2 cellular contexts compared by ENCODE assay signal in the genomic region with DNA sequence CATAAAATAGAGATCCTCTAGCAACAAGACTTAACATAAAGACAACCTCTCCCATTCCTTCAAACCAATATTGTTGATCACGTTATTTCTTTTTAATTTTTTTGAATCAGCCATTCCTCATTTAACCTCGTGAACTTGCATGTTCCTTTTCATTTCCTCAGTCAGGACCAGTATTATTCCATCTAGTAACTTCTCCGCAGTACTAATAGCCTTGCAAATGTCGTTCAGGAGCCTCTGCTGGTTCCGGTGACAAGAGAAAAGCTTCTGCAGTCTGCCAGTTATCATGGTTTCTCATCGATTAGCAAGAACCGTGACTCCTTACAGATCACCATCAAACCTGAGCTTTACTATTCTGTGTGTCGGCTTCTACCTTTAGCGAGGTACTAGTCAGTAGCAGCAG.
TF ChIP-seq lines count a peak whose summit lies in the region.

No MANE protein-coding gene starts in this region.

TF ChIP-seq in SK-N-SH, 30 proteins besides CTCF, POLR2A, EP300 and RAD21 (continued from another document):
- TF ChIP-seq, protein P1, sequence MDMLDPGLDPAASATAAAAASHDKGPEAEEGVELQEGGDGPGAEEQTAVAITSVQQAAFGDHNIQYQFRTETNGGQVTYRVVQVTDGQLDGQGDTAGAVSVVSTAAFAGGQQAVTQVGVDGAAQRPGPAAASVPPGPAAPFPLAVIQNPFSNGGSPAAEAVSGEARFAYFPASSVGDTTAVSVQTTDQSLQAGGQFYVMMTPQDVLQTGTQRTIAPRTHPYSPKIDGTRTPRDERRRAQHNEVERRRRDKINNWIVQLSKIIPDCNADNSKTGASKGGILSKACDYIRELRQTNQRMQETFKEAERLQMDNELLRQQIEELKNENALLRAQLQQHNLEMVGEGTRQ (IDR thresholded peaks at IDR 0.05; ENCODE audit: borderline replicate concordance, low read depth, low read length) = no peak
- TF ChIP-seq ELF1 (IDR thresholded peaks at IDR 0.05) = no peak
- no peak for TF ChIP-seq NRF1 (IDR thresholded peaks at IDR 0.05; ENCODE audit: low read depth, low read length)
- TF ChIP-seq, protein P2, sequence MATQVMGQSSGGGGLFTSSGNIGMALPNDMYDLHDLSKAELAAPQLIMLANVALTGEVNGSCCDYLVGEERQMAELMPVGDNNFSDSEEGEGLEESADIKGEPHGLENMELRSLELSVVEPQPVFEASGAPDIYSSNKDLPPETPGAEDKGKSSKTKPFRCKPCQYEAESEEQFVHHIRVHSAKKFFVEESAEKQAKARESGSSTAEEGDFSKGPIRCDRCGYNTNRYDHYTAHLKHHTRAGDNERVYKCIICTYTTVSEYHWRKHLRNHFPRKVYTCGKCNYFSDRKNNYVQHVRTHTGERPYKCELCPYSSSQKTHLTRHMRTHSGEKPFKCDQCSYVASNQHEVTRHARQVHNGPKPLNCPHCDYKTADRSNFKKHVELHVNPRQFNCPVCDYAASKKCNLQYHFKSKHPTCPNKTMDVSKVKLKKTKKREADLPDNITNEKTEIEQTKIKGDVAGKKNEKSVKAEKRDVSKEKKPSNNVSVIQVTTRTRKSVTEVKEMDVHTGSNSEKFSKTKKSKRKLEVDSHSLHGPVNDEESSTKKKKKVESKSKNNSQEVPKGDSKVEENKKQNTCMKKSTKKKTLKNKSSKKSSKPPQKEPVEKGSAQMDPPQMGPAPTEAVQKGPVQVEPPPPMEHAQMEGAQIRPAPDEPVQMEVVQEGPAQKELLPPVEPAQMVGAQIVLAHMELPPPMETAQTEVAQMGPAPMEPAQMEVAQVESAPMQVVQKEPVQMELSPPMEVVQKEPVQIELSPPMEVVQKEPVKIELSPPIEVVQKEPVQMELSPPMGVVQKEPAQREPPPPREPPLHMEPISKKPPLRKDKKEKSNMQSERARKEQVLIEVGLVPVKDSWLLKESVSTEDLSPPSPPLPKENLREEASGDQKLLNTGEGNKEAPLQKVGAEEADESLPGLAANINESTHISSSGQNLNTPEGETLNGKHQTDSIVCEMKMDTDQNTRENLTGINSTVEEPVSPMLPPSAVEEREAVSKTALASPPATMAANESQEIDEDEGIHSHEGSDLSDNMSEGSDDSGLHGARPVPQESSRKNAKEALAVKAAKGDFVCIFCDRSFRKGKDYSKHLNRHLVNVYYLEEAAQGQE (IDR thresholded peaks at IDR 0.05; ENCODE audit: low read depth, low read length) = no peak
- no peak for TF ChIP-seq POLR2AphosphoS5 (IDR thresholded peaks at IDR 0.05; ENCODE audit: low read depth, low read length)
- TF ChIP-seq RCOR1 (IDR thresholded peaks at IDR 0.05; ENCODE audit: low read length) = no peak
- TF ChIP-seq, protein P3, sequence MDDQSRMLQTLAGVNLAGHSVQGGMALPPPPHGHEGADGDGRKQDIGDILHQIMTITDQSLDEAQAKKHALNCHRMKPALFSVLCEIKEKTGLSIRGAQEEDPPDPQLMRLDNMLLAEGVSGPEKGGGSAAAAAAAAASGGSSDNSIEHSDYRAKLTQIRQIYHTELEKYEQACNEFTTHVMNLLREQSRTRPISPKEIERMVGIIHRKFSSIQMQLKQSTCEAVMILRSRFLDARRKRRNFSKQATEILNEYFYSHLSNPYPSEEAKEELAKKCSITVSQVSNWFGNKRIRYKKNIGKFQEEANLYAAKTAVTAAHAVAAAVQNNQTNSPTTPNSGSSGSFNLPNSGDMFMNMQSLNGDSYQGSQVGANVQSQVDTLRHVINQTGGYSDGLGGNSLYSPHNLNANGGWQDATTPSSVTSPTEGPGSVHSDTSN (IDR thresholded peaks at IDR 0.05) = no peak
- TF ChIP-seq JUND (IDR thresholded peaks at IDR 0.05) = no peak
- TF ChIP-seq FOXM1 (IDR thresholded peaks at IDR 0.05; ENCODE audit: low read depth) = no peak
- TF ChIP-seq, protein P4, sequence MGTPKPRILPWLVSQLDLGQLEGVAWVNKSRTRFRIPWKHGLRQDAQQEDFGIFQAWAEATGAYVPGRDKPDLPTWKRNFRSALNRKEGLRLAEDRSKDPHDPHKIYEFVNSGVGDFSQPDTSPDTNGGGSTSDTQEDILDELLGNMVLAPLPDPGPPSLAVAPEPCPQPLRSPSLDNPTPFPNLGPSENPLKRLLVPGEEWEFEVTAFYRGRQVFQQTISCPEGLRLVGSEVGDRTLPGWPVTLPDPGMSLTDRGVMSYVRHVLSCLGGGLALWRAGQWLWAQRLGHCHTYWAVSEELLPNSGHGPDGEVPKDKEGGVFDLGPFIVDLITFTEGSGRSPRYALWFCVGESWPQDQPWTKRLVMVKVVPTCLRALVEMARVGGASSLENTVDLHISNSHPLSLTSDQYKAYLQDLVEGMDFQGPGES (IDR thresholded peaks at IDR 0.05; ENCODE audit: low read depth, low read length) = no peak

TF ChIP-seq in SK-N-SH treated with all-trans-retinoic acid at 6 μM for 48 hours, 23 proteins besides CTCF, POLR2A, EP300 and RAD21 (continued from another document):
- TF ChIP-seq SNAI2 (CRISPR knock-in tag; IDR thresholded peaks at IDR 0.05) (no peak), ZNF8 (CRISPR knock-in tag; IDR thresholded peaks at IDR 0.05) (no peak), GLIS3 (CRISPR knock-in tag; IDR thresholded peaks at IDR 0.05) (no peak), ZFP3 (CRISPR knock-in tag; IDR thresholded peaks at IDR 0.05) (no peak), TCF4 (CRISPR knock-in tag; IDR thresholded peaks at IDR 0.05; ENCODE audit: borderline replicate concordance) (no peak), PPARA (CRISPR knock-in tag; IDR thresholded peaks at IDR 0.05; ENCODE audit: borderline replicate concordance) (no peak), BACH2 (CRISPR knock-in tag; IDR thresholded peaks at IDR 0.05; ENCODE audit: borderline replicate concordance) (no peak), ZFP30 (CRISPR knock-in tag; IDR thresholded peaks at IDR 0.05) (no peak), CSDC2 (CRISPR knock-in tag; IDR thresholded peaks at IDR 0.05) (no peak), RARB (CRISPR knock-in tag; IDR thresholded peaks at IDR 0.05) (no peak), ARNTL (CRISPR knock-in tag; IDR thresholded peaks at IDR 0.05; ENCODE audit: borderline replicate concordance, low read depth) (no peak)
- TF ChIP-seq, protein P5, sequence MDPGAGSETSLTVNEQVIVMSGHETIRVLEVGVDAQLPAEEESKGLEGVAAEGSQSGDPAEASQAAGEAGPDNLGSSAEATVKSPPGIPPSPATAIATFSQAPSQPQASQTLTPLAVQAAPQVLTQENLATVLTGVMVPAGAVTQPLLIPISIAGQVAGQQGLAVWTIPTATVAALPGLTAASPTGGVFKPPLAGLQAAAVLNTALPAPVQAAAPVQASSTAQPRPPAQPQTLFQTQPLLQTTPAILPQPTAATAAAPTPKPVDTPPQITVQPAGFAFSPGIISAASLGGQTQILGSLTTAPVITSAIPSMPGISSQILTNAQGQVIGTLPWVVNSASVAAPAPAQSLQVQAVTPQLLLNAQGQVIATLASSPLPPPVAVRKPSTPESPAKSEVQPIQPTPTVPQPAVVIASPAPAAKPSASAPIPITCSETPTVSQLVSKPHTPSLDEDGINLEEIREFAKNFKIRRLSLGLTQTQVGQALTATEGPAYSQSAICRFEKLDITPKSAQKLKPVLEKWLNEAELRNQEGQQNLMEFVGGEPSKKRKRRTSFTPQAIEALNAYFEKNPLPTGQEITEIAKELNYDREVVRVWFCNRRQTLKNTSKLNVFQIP (CRISPR knock-in tag; IDR thresholded peaks at IDR 0.05; ENCODE audit: borderline replicate concordance, low read depth) = no peak
- TF ChIP-seq, protein P6, sequence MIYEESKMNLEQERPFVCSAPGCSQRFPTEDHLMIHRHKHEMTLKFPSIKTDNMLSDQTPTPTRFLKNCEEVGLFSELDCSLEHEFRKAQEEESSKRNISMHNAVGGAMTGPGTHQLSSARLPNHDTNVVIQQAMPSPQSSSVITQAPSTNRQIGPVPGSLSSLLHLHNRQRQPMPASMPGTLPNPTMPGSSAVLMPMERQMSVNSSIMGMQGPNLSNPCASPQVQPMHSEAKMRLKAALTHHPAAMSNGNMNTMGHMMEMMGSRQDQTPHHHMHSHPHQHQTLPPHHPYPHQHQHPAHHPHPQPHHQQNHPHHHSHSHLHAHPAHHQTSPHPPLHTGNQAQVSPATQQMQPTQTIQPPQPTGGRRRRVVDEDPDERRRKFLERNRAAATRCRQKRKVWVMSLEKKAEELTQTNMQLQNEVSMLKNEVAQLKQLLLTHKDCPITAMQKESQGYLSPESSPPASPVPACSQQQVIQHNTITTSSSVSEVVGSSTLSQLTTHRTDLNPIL (CRISPR knock-in tag; IDR thresholded peaks at IDR 0.05; ENCODE audit: low read depth) = no peak
